ENCODE assay signal across 8 cellular contexts in the genomic region with DNA sequence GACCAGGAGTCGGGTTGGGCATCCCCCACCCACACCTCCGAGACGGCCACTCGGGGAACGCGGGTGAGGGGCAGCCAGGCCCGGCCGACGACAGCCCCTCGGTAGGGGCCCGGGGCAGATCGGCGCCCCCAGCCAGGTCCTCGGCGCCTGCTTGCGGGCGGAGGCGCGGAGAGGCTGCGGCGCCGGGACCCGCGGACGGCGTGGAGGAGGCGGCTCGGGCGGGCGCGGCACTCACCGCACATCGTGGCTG. TPM values are rescaled to one million over a fixed set of nuclear protein-coding genes. Genes with fewer than 3 reads are reported as not detected.
DNase-seq lines count a peak whose midpoint lies in the region; ATAC-seq and TF ChIP-seq lines count a peak whose summit lies in the region.

No MANE protein-coding gene starts in this region.

- H2AFZ ChIP-seq in osteoblast (ENCODE audit: low read length) (peak overlapping the region; percentile 62), Karpas-422 (ENCODE audit: low read length) (no peak overlapping the region)

- H4K20me1 ChIP-seq in osteoblast (ENCODE audit: insufficient read depth, low read length) (peaks cover 33% of the 10 kb centered on the region), Karpas-422 (ENCODE audit: insufficient read depth, low read depth, low read length) (no peaks in the 10 kb centered on the region)

- peaks cover 43% of the 10 kb centered on the region for H3K79me2 ChIP-seq in osteoblast (ENCODE audit: insufficient read depth, low read length)
- H3K79me2 ChIP-seq in Karpas-422 (ENCODE audit: low read length), result no peaks in the 10 kb centered on the region

- H3K4me3 ChIP-seq in osteoblast (ENCODE audit: insufficient read depth, low read length) (peak overlapping the region; percentile 86), Karpas-422 (ENCODE audit: low read length) (no peak overlapping the region)

- peaks cover 2% of the 10 kb centered on the region for H3K27me3 ChIP-seq in osteoblast (ENCODE audit: insufficient read depth, low read length)
- no peaks in the 10 kb centered on the region for H3K27me3 ChIP-seq in Karpas-422 (ENCODE audit: low read length)

- H3K4me1 ChIP-seq in osteoblast (ENCODE audit: insufficient read depth, low read length) (peaks cover 16% of the 10 kb centered on the region), Karpas-422 (ENCODE audit: low read length) (no peaks in the 10 kb centered on the region)

- TF ChIP-seq CTCF in osteoblast (IDR thresholded peaks at IDR 0.05; ENCODE audit: extremely low read depth, low read depth, low read length), result no peak

- H3K4me2 ChIP-seq in osteoblast (ENCODE audit: insufficient read depth, low read length) (peak overlapping the region; percentile 93), Karpas-422 (ENCODE audit: low read depth, low read length, poor library complexity, severe bottlenecking) (no peak overlapping the region)

- H3K9ac ChIP-seq in Karpas-422 (ENCODE audit: low read length), result no peak overlapping the region

- no peaks in the 10 kb centered on the region for H3K9me3 ChIP-seq in osteoblast (ENCODE audit: low read depth, low read length)
- no peaks in the 10 kb centered on the region for H3K9me3 ChIP-seq in Karpas-422 (ENCODE audit: low read length)

- H3K36me3 ChIP-seq in osteoblast (ENCODE audit: insufficient read depth, low read length), result peaks cover 10% of the 10 kb centered on the region
- no peaks in the 10 kb centered on the region for H3K36me3 ChIP-seq in Karpas-422 (ENCODE audit: insufficient read depth, low read length)

- DNase-seq in ecto neural progenitor cell (ENCODE audit: low spot score), result peak; percentile 56
- DNase-seq in osteoblast (ENCODE audit: insufficient read length, low spot score, missing footprints), result no peak
- no peak for DNase-seq in NCI-H1048 (lab: John Stamatoyannopoulos, UW)
- no peak for DNase-seq in NCI-H2196 (lab: John Stamatoyannopoulos, UW; ENCODE audit: unreplicated experiment)
- no peak for DNase-seq in Karpas-422
- DNase-seq in SHP77 (lab: John Stamatoyannopoulos, UW), result no peak

- no peaks in the 10 kb centered on the region for H3K9me2 ChIP-seq in Karpas-422 (replicated peaks; ENCODE audit: insufficient read depth, low read length)

- H3K27ac ChIP-seq in osteoblast (ENCODE audit: low read depth, low read length), result peak overlapping the region; percentile 51
- H3K27ac ChIP-seq in Karpas-422 (ENCODE audit: low read length), result no peak overlapping the region

- ATAC-seq in GM18868 (IDR thresholded peaks at IDR 0.05; ENCODE audit: unreplicated experiment), result peak; percentile 17
- ATAC-seq in HG03139 (IDR thresholded peaks at IDR 0.05; ENCODE audit: unreplicated experiment), result peak; percentile 21

RNA-seq across cellular contexts. Expression of a gene that starts 0.2 kb away (rescaled TPM):
- total RNA-seq in osteoblast, result 30.4 and 39.5 TPM in 2 replicates
- 11.7 TPM in 1 of 2 replicates, not detected in the other for total RNA-seq in Karpas-422 (2014; rRNA removed; shearing (Covaris generic); ENCODE audit: low replicate concordance)
